ENCODE assay signal across 7 cellular contexts in genomic region chr5:177090813-177091212, GRCh38. TPM values are rescaled to one million over a fixed set of nuclear protein-coding genes. Genes with fewer than 3 reads are reported as not detected.
"Had no signal": no experiment of that assay in that cellular context is flagged by ENCODE, and none has a peak within 500 bp of the region (broad histone marks: within the 10 kb centered on the region; RNA-seq: fewer than 3 reads in every experiment).

No MANE protein-coding gene starts in this region.

- H3K4me3 ChIP-seq: GM23248 had no signal

- H3K27ac ChIP-seq: GM23248 had no signal

- H2AFZ ChIP-seq: GM23248 had no signal

- DNase-seq: GM23248, GOT3, H9, HCEC 1CT, KG1 had no signal

- H3K9me3 Mint-ChIP-seq: H9, IgD-negative memory B cell had no signal

- H3K9ac ChIP-seq: GM23248 had no signal

- FAIRE-seq: HTR-8/SVneo had no signal

- H3K36me3 Mint-ChIP-seq: IgD-negative memory B cell had no signal

- H3K4me3 Mint-ChIP-seq: H9 had no signal

RNA-seq across cellular contexts. Expression of gene FGFR4, which starts 4.1 kb away (rescaled TPM):
- total RNA-seq: GM23248 had no signal
